Comparison of ENCODE assay signal across 13 cellular contexts in genomic region chr7:158861936-158862704, GRCh38. TPM values are rescaled to one million over a fixed set of nuclear protein-coding genes. Genes with fewer than 3 reads are reported as not detected.
A peak's percentile ranks its signal among the peaks of the same experiment; 100 is the strongest.
DNase-seq lines count a peak whose midpoint lies in the region; ATAC-seq, FAIRE-seq and TF ChIP-seq lines count a peak whose summit lies in the region.
"Had no signal": no experiment of that assay in that cellular context is flagged by ENCODE, and none has a peak within 500 bp of the region (broad histone marks: within the 10 kb centered on the region; RNA-seq: fewer than 3 reads in every experiment).

No MANE protein-coding gene starts in this region.

- FAIRE-seq in HepG2 (lab: Jason Lieb, UNC), result no peak

- TF ChIP-seq POLR2A in HepG2 (IDR thresholded peaks at IDR 0.05; ENCODE audit: insufficient read depth in 1 of 2, low read depth in 2 of 2, low read length in 2 of 2) (no peak), right lobe of liver (IDR thresholded peaks at IDR 0.05) (no peak)

- ATAC-seq in HepG2, result no peak
- no peak for ATAC-seq in right lobe of liver
- no peak for ATAC-seq in upper lobe of right lung
- no peak for ATAC-seq in HG03571 (IDR thresholded peaks at IDR 0.05; ENCODE audit: unreplicated experiment)
- ATAC-seq: left colon had no signal

- in situ Hi-C loops in HepG2 (cut with HindIII; ENCODE audit: extremely low pct_ligation_motif_present, low pct_unique_long_range_greater_than_20kb), result no loop called here

- POLR2A ChIA-PET in HepG2 (lab: Yijun Ruan, JAX), result interaction anchor here (1.0 to 4.1 kb wide), 4 partner anchors 12 to 51 kb away, joined by 3 to 63 read pairs (median 24); partner anchors contain the start of gene ESYT2

- H3K36me3 ChIP-seq in HepG2 (replicated peaks in 1 of 2; ENCODE audit: control insufficient read depth in 1 of 2, insufficient read depth in 2 of 2, low read length in 2 of 2), result no peaks in the 10 kb centered on the region
- no peaks in the 10 kb centered on the region for H3K36me3 ChIP-seq in right lobe of liver
- H3K36me3 ChIP-seq in upper lobe of right lung, result no peaks in the 10 kb centered on the region
- H3K36me3 ChIP-seq: ovary had no signal

- no peaks in the 10 kb centered on the region for H3K27me3 ChIP-seq in HepG2 (ENCODE audit: control insufficient read depth in 1 of 2, insufficient read depth in 2 of 2, low read length in 2 of 2)
- no peaks in the 10 kb centered on the region for H3K27me3 ChIP-seq in right lobe of liver
- no peaks in the 10 kb centered on the region for H3K27me3 ChIP-seq in upper lobe of right lung
- H3K27me3 ChIP-seq: ovary had no signal

- peak overlapping the region; percentile 51 for H3K27ac Mint-ChIP-seq in activated naive CD8-positive, alpha-beta T cell treated with anti-CD3 and anti-CD28 coated beads for 36 hours
- peak overlapping the region; percentile 86 for H3K27ac Mint-ChIP-seq in mesothelial cell of epicardium

- no peaks in the 10 kb centered on the region for H3K9me3 ChIP-seq in HepG2 (ENCODE audit: low read length)
- H3K9me3 ChIP-seq in right lobe of liver, result no peaks in the 10 kb centered on the region
- H3K9me3 ChIP-seq in upper lobe of right lung, result no peaks in the 10 kb centered on the region
- H3K9me3 ChIP-seq: ovary had no signal

- H3K4me1 ChIP-seq in HepG2 (ENCODE audit: insufficient read depth, low read length) (peaks cover 74% of the 10 kb centered on the region), right lobe of liver (peaks cover 0 to 18% (median 7%) of the 10 kb centered on the region in 4 donors), upper lobe of right lung (peaks cover 22% of the 10 kb centered on the region)

- peaks cover 50% of the 10 kb centered on the region for H3K4me1 Mint-ChIP-seq in activated naive CD8-positive, alpha-beta T cell treated with anti-CD3 and anti-CD28 coated beads for 36 hours
- H3K4me1 Mint-ChIP-seq in mesothelial cell of epicardium, result peaks cover 45% of the 10 kb centered on the region

- CTCF ChIA-PET in HepG2 (lab: Yijun Ruan, JAX; ENCODE audit: low intra/inter-chr PET ratio, low total read pairs), result no interaction called here

- no peak overlapping the region for H2AFZ ChIP-seq in HepG2 (ENCODE audit: low read length)

- H4K20me1 ChIP-seq in HepG2 (ENCODE audit: insufficient read depth, low read length), result no peaks in the 10 kb centered on the region

- no peak for TF ChIP-seq RAD21 in HepG2 (CRISPR knock-in tag; IDR thresholded peaks at IDR 0.05)

- no TSS peak for BruUV-seq in HepG2 (replicated peaks; lab: Mats Ljungman, UMichigan)

- H3K27me3 Mint-ChIP-seq in activated naive CD8-positive, alpha-beta T cell treated with anti-CD3 and anti-CD28 coated beads for 36 hours, result no peaks in the 10 kb centered on the region
- no peaks in the 10 kb centered on the region for H3K27me3 Mint-ChIP-seq in mesothelial cell of epicardium (ENCODE audit: low read depth)

- H3K27ac ChIP-seq in HepG2 (ENCODE audit: extremely low read length, insufficient read depth, low read length) (no peak overlapping the region), right lobe of liver (no peak overlapping the region), upper lobe of right lung (peak overlapping the region; percentile 92)
- H3K27ac ChIP-seq: C4-2B had no signal

- no peak overlapping the region for H3K4me2 ChIP-seq in HepG2 (ENCODE audit: low read depth, low read length)

- TF ChIP-seq CTCF in HepG2 (CRISPR knock-in tag; IDR thresholded peaks at IDR 0.05), result no peak
- TF ChIP-seq CTCF in right lobe of liver (IDR thresholded peaks at IDR 0.05), result no peak
- no peak for TF ChIP-seq CTCF in mesothelial cell of epicardium (IDR thresholded peaks at IDR 0.05; ENCODE audit: unreplicated experiment)
- no peak for TF ChIP-seq CTCF in upper lobe of right lung (IDR thresholded peaks at IDR 0.05)

- H3K9me3 Mint-ChIP-seq in activated naive CD8-positive, alpha-beta T cell treated with anti-CD3 and anti-CD28 coated beads for 36 hours, result peaks cover 2% of the 10 kb centered on the region
- no peaks in the 10 kb centered on the region for H3K9me3 Mint-ChIP-seq in mesothelial cell of epicardium

- WGBS in HepG2 (ENCODE audit: low lambda C conversion rate), result 80% methylated on average over 11 of the region's 11 CpGs
- 81% methylated on average over 8 of the region's 11 CpGs for WGBS in right lobe of liver (ENCODE audit: insufficient coverage, low coverage, low lambda C conversion rate, missing lambda C conversion rate)

- H3K4me3 Mint-ChIP-seq in activated naive CD8-positive, alpha-beta T cell treated with anti-CD3 and anti-CD28 coated beads for 36 hours, result peak overlapping the region; percentile 37
- peak overlapping the region; percentile 49 for H3K4me3 Mint-ChIP-seq in mesothelial cell of epicardium

- H3K79me2 ChIP-seq in HepG2 (ENCODE audit: insufficient read depth, low read length), result no peaks in the 10 kb centered on the region

- TF ChIP-seq EP300 in HepG2 (IDR thresholded peaks at IDR 0.05; ENCODE audit: low read depth in 2 of 2, low read length in 2 of 2) (no peak), HepG2 (CRISPR knock-in tag; IDR thresholded peaks at IDR 0.05; ENCODE audit: borderline replicate concordance) (no peak)

- H3K4me3 ChIP-seq in HepG2 (replicated peaks in 1 of 3; ENCODE audit: insufficient read depth in 1 of 3, low read depth in 2 of 3, low read length in 3 of 3), result no peak overlapping the region
- no peak overlapping the region for H3K4me3 ChIP-seq in right lobe of liver
- no peak overlapping the region for H3K4me3 ChIP-seq in upper lobe of right lung
- H3K4me3 ChIP-seq: ovary had no signal

- no peak overlapping the region for H3K9ac ChIP-seq in HepG2 (ENCODE audit: insufficient read depth, low read depth, low read length)

- H3K36me3 Mint-ChIP-seq in activated naive CD8-positive, alpha-beta T cell treated with anti-CD3 and anti-CD28 coated beads for 36 hours, result peaks cover 15% of the 10 kb centered on the region
- no peaks in the 10 kb centered on the region for H3K36me3 Mint-ChIP-seq in mesothelial cell of epicardium

- intact Hi-C loops in HepG2 (cut with micrococcal nuclease; ENCODE audit: unreplicated experiment), result no loop called here
- intact Hi-C loops in right lobe of liver (cut with DNase I), result no loop called here
- intact Hi-C loops in upper lobe of right lung (cut with DNase I), result no loop called here

- DNase-seq in HepG2 (ENCODE audit: low spot score) (no peak), right lobe of liver (no peak), mesothelial cell of epicardium (ENCODE audit: low spot score in 2 of 2, unreplicated experiment in 2 of 2) (no peak), upper lobe of right lung (no peak), NCI-H2171 (lab: John Stamatoyannopoulos, UW) (no peak), MV-4-11 (lab: John Stamatoyannopoulos, UW) (no peak)
- DNase-seq in activated naive CD8-positive, alpha-beta T cell treated with anti-CD3 and anti-CD28 coated beads for 36 hours, result no peak
- DNase-seq: left colon; ovary; stimulated activated CD4-positive, alpha-beta T cell treated with anti-CD3 and anti-CD28 coated beads, Interleukin-2, amount 100 ng/mL, for 24 hours; stimulated activated naive CD4-positive, alpha-beta T cell treated with Interleukin-2 at 50 U/mL for 16 hours had no signal

RNA-seq across cellular contexts. Expression of gene DYNC2I1, which starts 5.8 kb away (rescaled TPM):
- total RNA-seq in HepG2 (2016; rRNA removed; fragmentation: Illumina TruSeq; extraction: Trizol) (3.4 and 4.9 TPM in 2 replicates), right lobe of liver (1 to 10 TPM; 3.5 to 6.6 (median 4.6) TPM), mesothelial cell of epicardium (31.1 to 36.2 TPM (median 36.0 TPM) in 3 replicates), upper lobe of right lung (17.9 TPM)
- total RNA-seq in HepG2 (2016; cell fraction: cytosol; rRNA removed; fragmentation: Illumina TruSeq; extraction: Trizol; ENCODE audit: low read depth), result 11.3 and 18.9 TPM in 2 replicates
- total RNA-seq in HepG2 (2016; cell fraction: insoluble cytoplasmic fraction; rRNA removed; fragmentation: Illumina TruSeq; extraction: Trizol), result 3.1 and 3.9 TPM in 2 replicates
- 4.8 and 9.2 TPM in 2 replicates for total RNA-seq in HepG2 (2016; cell fraction: membrane; rRNA removed; fragmentation: Illumina TruSeq; extraction: Trizol)
- total RNA-seq in HepG2 (2016; cell fraction: nucleus; rRNA removed; fragmentation: Illumina TruSeq; extraction: Trizol), result 3.6 and 5.0 TPM in 2 replicates
- 8.6 and 9.1 TPM in 2 replicates for polyA plus RNA-seq in HepG2 (2011; rRNA removed)
- 5.3 and 9.7 TPM in 2 replicates for polyA plus RNA-seq in HepG2 (2011; cell fraction: cytosol; rRNA removed)
- polyA plus RNA-seq in HepG2 (2011; cell fraction: nucleus; rRNA removed), result 24.5 and 26.0 TPM in 2 replicates
- 4.3 and 5.5 TPM in 2 replicates for polyA plus RNA-seq in HepG2 (2012)
- 0.75 and 0.90 TPM in 2 replicates for polyA plus RNA-seq in HepG2 (2016; cell fraction: cytosol; fragmentation: Illumina TruSeq; extraction: Trizol; ENCODE audit: low read depth)
- polyA plus RNA-seq in HepG2 (2016; cell fraction: insoluble cytoplasmic fraction; fragmentation: Illumina TruSeq; extraction: Trizol; ENCODE audit: low read depth), result 3.5 and 4.2 TPM in 2 replicates
- polyA plus RNA-seq in HepG2 (2016; cell fraction: membrane; fragmentation: Illumina TruSeq; extraction: Trizol; ENCODE audit: low read depth), result 0.78 and 0.89 TPM in 2 replicates
- 9.9 and 10.3 TPM in 2 replicates for polyA plus RNA-seq in HepG2 (2016; cell fraction: nucleus; fragmentation: Illumina TruSeq; extraction: Trizol; ENCODE audit: insufficient read depth, low read depth)
- 3.9 and 5.9 TPM in 2 replicates for polyA minus RNA-seq in HepG2 (2011; rRNA and poly(A)+ RNA removed; ENCODE audit: low replicate concordance)
- 1.9 and 2.6 TPM in 2 replicates for polyA minus RNA-seq in HepG2 (2011; cell fraction: cytosol; rRNA and poly(A)+ RNA removed)
- 8.8 and 11.6 TPM in 2 replicates for polyA minus RNA-seq in HepG2 (2011; cell fraction: nucleus; rRNA and poly(A)+ RNA removed)
- total RNA-seq in activated naive CD8-positive, alpha-beta T cell treated with anti-CD3 and anti-CD28 coated beads for 36 hours, result 10 to 100 TPM; 12.4 to 14.3 TPM

RNA-seq across cellular contexts. Expression of gene ESYT2, which starts 32.8 kb away (rescaled TPM):
- 26.0 and 37.3 TPM in 2 replicates for total RNA-seq in HepG2 (2016; rRNA removed; fragmentation: Illumina TruSeq; extraction: Trizol)
- 23.2 and 25.4 TPM in 2 replicates for total RNA-seq in HepG2 (2016; cell fraction: cytosol; rRNA removed; fragmentation: Illumina TruSeq; extraction: Trizol; ENCODE audit: low read depth)
- 23.4 and 37.6 TPM in 2 replicates for total RNA-seq in HepG2 (2016; cell fraction: insoluble cytoplasmic fraction; rRNA removed; fragmentation: Illumina TruSeq; extraction: Trizol)
- 25.1 and 27.8 TPM in 2 replicates for total RNA-seq in HepG2 (2016; cell fraction: membrane; rRNA removed; fragmentation: Illumina TruSeq; extraction: Trizol)
- total RNA-seq in HepG2 (2016; cell fraction: nucleus; rRNA removed; fragmentation: Illumina TruSeq; extraction: Trizol), result 30.5 and 36.8 TPM in 2 replicates
- 28.5 and 29.6 TPM in 2 replicates for polyA plus RNA-seq in HepG2 (2011; rRNA removed)
- polyA plus RNA-seq in HepG2 (2011; cell fraction: cytosol; rRNA removed), result 21.0 and 24.9 TPM in 2 replicates
- polyA plus RNA-seq in HepG2 (2011; cell fraction: nucleus; rRNA removed), result 30.7 and 35.6 TPM in 2 replicates
- 24.9 and 27.0 TPM in 2 replicates for polyA plus RNA-seq in HepG2 (2012)
- polyA plus RNA-seq in HepG2 (2016; cell fraction: cytosol; fragmentation: Illumina TruSeq; extraction: Trizol; ENCODE audit: low read depth), result 6.2 and 6.5 TPM in 2 replicates
- 18.2 and 18.4 TPM in 2 replicates for polyA plus RNA-seq in HepG2 (2016; cell fraction: insoluble cytoplasmic fraction; fragmentation: Illumina TruSeq; extraction: Trizol; ENCODE audit: low read depth)
- 12.5 and 13.5 TPM in 2 replicates for polyA plus RNA-seq in HepG2 (2016; cell fraction: membrane; fragmentation: Illumina TruSeq; extraction: Trizol; ENCODE audit: low read depth)
- polyA plus RNA-seq in HepG2 (2016; cell fraction: nucleus; fragmentation: Illumina TruSeq; extraction: Trizol; ENCODE audit: insufficient read depth, low read depth), result 36.5 and 39.4 TPM in 2 replicates
- polyA minus RNA-seq in HepG2 (2011; rRNA and poly(A)+ RNA removed; ENCODE audit: low replicate concordance), result 37.9 and 66.1 TPM in 2 replicates
- 35.0 and 40.6 TPM in 2 replicates for polyA minus RNA-seq in HepG2 (2011; cell fraction: cytosol; rRNA and poly(A)+ RNA removed)
- 30.6 and 37.2 TPM in 2 replicates for polyA minus RNA-seq in HepG2 (2011; cell fraction: nucleus; rRNA and poly(A)+ RNA removed)
- 10 to 100 TPM; 19.7 to 28.7 (median 24.2) TPM for total RNA-seq in right lobe of liver
- total RNA-seq in activated naive CD8-positive, alpha-beta T cell treated with anti-CD3 and anti-CD28 coated beads for 36 hours, result 10 to 100 TPM; 52.1 to 52.5 TPM
- 36.5 to 37.1 TPM (median 36.7 TPM) in 3 replicates for total RNA-seq in mesothelial cell of epicardium
- 63.1 TPM for total RNA-seq in upper lobe of right lung
